ENCODE assay signal across 23 cellular contexts in the genomic region with DNA sequence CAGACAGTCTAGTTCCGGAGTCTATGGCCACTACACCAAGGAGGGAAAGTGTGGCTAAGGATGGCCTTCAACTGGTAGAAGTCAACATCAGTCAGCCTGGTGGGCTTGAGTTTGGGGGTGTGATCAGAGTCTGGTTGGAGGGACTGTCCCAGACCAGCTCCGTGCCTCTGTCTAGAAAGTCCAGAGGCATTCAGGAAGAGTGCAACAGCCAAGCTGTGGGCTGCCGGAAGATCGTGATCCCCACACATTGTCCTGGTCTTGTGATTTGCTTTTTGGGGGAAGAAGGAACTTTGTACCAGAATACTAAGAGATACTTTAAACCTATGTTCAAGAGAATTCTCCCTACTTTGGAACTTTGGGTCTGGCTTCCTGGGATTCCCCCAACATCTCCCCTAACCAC. TPM values are rescaled to one million over a fixed set of nuclear protein-coding genes. Genes with fewer than 3 reads are reported as not detected.
A peak's percentile ranks its signal among the peaks of the same experiment; 100 is the strongest.
DNase-seq lines count a peak whose midpoint lies in the region; ATAC-seq, FAIRE-seq and TF ChIP-seq lines count a peak whose summit lies in the region.
"Had no signal": no experiment of that assay in that cellular context is flagged by ENCODE, and none has a peak within 500 bp of the region (broad histone marks: within the 10 kb centered on the region; RNA-seq: fewer than 3 reads in every experiment).

No MANE protein-coding gene starts in this region.

- DNase-seq in RWPE2 (ENCODE audit: low spot score) (no peak), epithelial cell of prostate (ENCODE audit: low read depth, low spot score) (no peak), kidney (peak; percentile 17), spleen (peak; percentile 27), GF-D8 (lab: John Stamatoyannopoulos, UW) (no peak), iPS-NIHi11 (ENCODE audit: low spot score) (no peak)
- DNase-seq in activated CD4-positive, alpha-beta T cell treated with anti-CD3 and anti-CD28 coated beads for 48 hours: no peak
- DNase-seq: 8988T; ACHN; AML-193; BE2C; CD4-positive, alpha-beta T cell; CD8-positive, alpha-beta memory T cell; DND-41; GM23248; H7; HCEC 1CT had no signal

- TF ChIP-seq CTCF in RWPE2 (IDR thresholded peaks at IDR 0.05; ENCODE audit: poor library complexity, severe bottlenecking) (no peak), kidney (IDR thresholded peaks at IDR 0.05; ENCODE audit: borderline replicate concordance, extremely low read depth, insufficient read depth) (no peak), spleen (IDR thresholded peaks at IDR 0.05 in 8 of 11, conservative IDR thresholded peaks at IDR 0.05 in 3 of 11) (no peak)

- intact Hi-C loops in kidney (cut with DNase I) (no loop called here), spleen (cut with DNase I; ENCODE audit: low total_unique reads) (no loop called here)

- H3K4me1 ChIP-seq in RWPE2 (ENCODE audit: insufficient read depth, poor library complexity, severe bottlenecking): peaks cover 27% of the 10 kb centered on the region
- peaks cover 0 to 10% of the 10 kb centered on the region in 2 donors for H3K4me1 ChIP-seq in kidney (ENCODE audit: control insufficient read depth in 1 of 2, insufficient read depth in 1 of 2, low read depth in 1 of 2, low read length in 2 of 2)
- peaks cover 0 to 29% (median 16%) of the 10 kb centered on the region in 6 donors for H3K4me1 ChIP-seq in spleen
- H3K4me1 ChIP-seq: A549 had no signal

- ATAC-seq in RWPE2 (ENCODE audit: low read depth): no peak
- no peak for ATAC-seq in GM21526 (IDR thresholded peaks at IDR 0.05; ENCODE audit: low FRiP score, unreplicated experiment)
- ATAC-seq: A549, GM12878 had no signal

- no peak for TF ChIP-seq POLR2A in spleen (IDR thresholded peaks at IDR 0.05)

- 92 to 93% (median 93%) methylated on average over 4 of the region's 4 CpGs for WGBS in spleen, 5 donors

- H3K36me3 ChIP-seq in RWPE2 (ENCODE audit: low read depth) (no peaks in the 10 kb centered on the region), kidney (ENCODE audit: control insufficient read depth in 1 of 2, insufficient read depth in 2 of 2, low read length in 2 of 2) (no peaks in the 10 kb centered on the region), spleen (no peaks in the 10 kb centered on the region)
- H3K36me3 ChIP-seq: BE2C; BLaER1 treated with 17β-estradiol and CSF1 and Interleukin-3, amounts not matched to agents 10 nM and 100 nM had no signal

- no peaks in the 10 kb centered on the region for H3K9me3 ChIP-seq in RWPE2 (ENCODE audit: severe bottlenecking)
- H3K9me3 ChIP-seq in kidney (ENCODE audit: control insufficient read depth in 1 of 2, low read length in 2 of 2): no peaks in the 10 kb centered on the region
- no peaks in the 10 kb centered on the region for H3K9me3 ChIP-seq in spleen
- H3K9me3 ChIP-seq: A549; BE2C; BLaER1 treated with 17β-estradiol and CSF1 and Interleukin-3, amounts not matched to agents 10 nM and 100 nM had no signal

- no peak overlapping the region for H3K9ac ChIP-seq in kidney (ENCODE audit: low read length in 2 of 2)
- H3K9ac ChIP-seq: BLaER1 treated with 17β-estradiol and CSF1 and Interleukin-3, amounts not matched to agents 10 nM and 100 nM; GM23248 had no signal

- peak overlapping the region; percentile 84 for H3K27ac ChIP-seq in RWPE2 (ENCODE audit: poor library complexity, severe bottlenecking)
- H3K27ac ChIP-seq in epithelial cell of prostate: peak overlapping the region; percentile 99
- no peak overlapping the region for H3K27ac ChIP-seq in kidney (ENCODE audit: low read depth in 2 of 2, low read length in 2 of 2)
- H3K27ac ChIP-seq in spleen: no peak overlapping the region
- H3K27ac ChIP-seq: A549, GM23248 had no signal

- no peak for FAIRE-seq in kidney (lab: Jason Lieb, UNC)
- FAIRE-seq: A549, G401.6, GM12878, H1 had no signal

- H3K27me3 ChIP-seq in RWPE2 (ENCODE audit: insufficient read depth, poor library complexity, severe bottlenecking) (no peaks in the 10 kb centered on the region), spleen (replicated peaks in 1 of 7) (peaks cover 0 to 8% (median 0%) of the 10 kb centered on the region in 7 donors)
- H3K27me3 ChIP-seq: BE2C; BLaER1 treated with 17β-estradiol and CSF1 and Interleukin-3, amounts not matched to agents 10 nM and 100 nM had no signal

- no peak overlapping the region for H3K4me3 ChIP-seq in RWPE2 (ENCODE audit: severe bottlenecking)
- no peak overlapping the region for H3K4me3 ChIP-seq in kidney (ENCODE audit: low read length in 2 of 2)
- H3K4me3 ChIP-seq in spleen: no peak overlapping the region
- H3K4me3 ChIP-seq: A549; BLaER1 treated with 17β-estradiol and CSF1 and Interleukin-3, amounts not matched to agents 10 nM and 100 nM; GM12878; GM23248 had no signal

RNA-seq across cellular contexts. Expression of a gene that starts 47.8 kb away (rescaled TPM):
- 55.0 TPM for total RNA-seq in kidney
- polyA plus RNA-seq in kidney (ENCODE audit: insufficient read depth, low read depth, low replicate concordance): 10.8 TPM
- total RNA-seq in spleen: 100 to 1,000 TPM in 5 of 7 donors, 10 to 100 TPM in 2; 88.6 to 169 (median 109) TPM
- polyA plus RNA-seq in spleen: 10 to 100 TPM in 2 of 3 donors, 1 to 10 TPM in 1; 9.1 to 12.0 (median 11.6) TPM

RNA-seq across cellular contexts. Expression of a gene that starts 52.3 kb away (rescaled TPM):
- 37.9 TPM for total RNA-seq in kidney
- polyA plus RNA-seq in kidney (ENCODE audit: insufficient read depth, low read depth, low replicate concordance): 50.0 TPM
- total RNA-seq in spleen: 10 to 100 TPM; 16.5 to 22.6 (median 19.0) TPM
- 10 to 100 TPM; 36.2 to 42.1 (median 38.1) TPM for polyA plus RNA-seq in spleen

Comparison
In these comparisons a context has a peak if more than half of its experiments do, and no peak if none do; other contexts are left out.
1. DNase-seq: peak in kidney (single experiment) and spleen (single experiment); none in RWPE2 (single experiment), epithelial cell of prostate (single experiment), GF-D8 (single experiment), iPS-NIHi11 (single experiment) and activated CD4-positive, alpha-beta T cell treated with anti-CD3 and anti-CD28 coated beads for 48 hours (single experiment).
2. H3K27ac ChIP-seq: peak in RWPE2 (single experiment) and epithelial cell of prostate (single experiment); none in kidney (0 of 2) and spleen (0 of 8).